Comparison of ENCODE assay signal across 13 cellular contexts in genomic region chr4:54626113-54626512, GRCh38. TPM values are rescaled to one million over a fixed set of nuclear protein-coding genes. Genes with fewer than 3 reads are reported as not detected.
"Had no signal": no experiment of that assay in that cellular context is flagged by ENCODE, and none has a peak within 500 bp of the region (broad histone marks: within the 10 kb centered on the region; RNA-seq: fewer than 3 reads in every experiment).

No MANE protein-coding gene starts in this region.

- H3K9me3 Mint-ChIP-seq: activated B cell treated with CpG ODN at 0.5 μM for 24 hours; activated CD4-positive, alpha-beta T cell treated with anti-CD3 and anti-CD28 coated beads, Interleukin-2, amount 10 ng/mL, durations not matched to agents 24 days and 14 days; activated naive CD4-positive, alpha-beta T cell treated with anti-CD3 and anti-CD28 coated beads, Interleukin-2, amount 10 ng/mL, durations not matched to agents 7 days and 5 days; activated T-helper 2 cell treated with anti-CD3 and anti-CD28 coated beads, Interferon-gamma antibody, Interleukin-2, Interleukin-4, amounts not matched to agents 10 μg/mL and 5 μg/mL and 100 μg/mL, durations not matched to agents 14 hours and 24 hours and 36 hours; endodermal cell; nephron; stimulated activated naive CD8-positive, alpha-beta T cell treated with anti-CD3 and anti-CD28 coated beads, Interleukin-15, amount 100 ng/mL, for 72 hours had no signal

- H3K27ac ChIP-seq: hepatocyte had no signal

- H3K4me3 ChIP-seq: hepatocyte, tibial nerve had no signal

- H3K27ac Mint-ChIP-seq: activated B cell treated with CpG ODN at 0.5 μM for 24 hours; activated CD4-positive, alpha-beta T cell treated with anti-CD3 and anti-CD28 coated beads, Interleukin-2, amount 10 ng/mL, durations not matched to agents 24 days and 14 days; activated naive CD4-positive, alpha-beta T cell treated with anti-CD3 and anti-CD28 coated beads, Interleukin-2, amount 10 ng/mL, durations not matched to agents 7 days and 5 days; activated T-helper 2 cell treated with anti-CD3 and anti-CD28 coated beads, Interferon-gamma antibody, Interleukin-2, Interleukin-4, amounts not matched to agents 10 μg/mL and 5 μg/mL and 100 μg/mL, durations not matched to agents 14 hours and 24 hours and 36 hours; brain; endodermal cell; nephron had no signal

- ATAC-seq: stimulated activated naive CD8-positive, alpha-beta T cell treated with anti-CD3 and anti-CD28 coated beads, Interleukin-15, amount 100 ng/mL, for 72 hours had no signal

- H3K4me3 Mint-ChIP-seq: activated B cell treated with CpG ODN at 0.5 μM for 24 hours; activated CD4-positive, alpha-beta T cell treated with anti-CD3 and anti-CD28 coated beads, Interleukin-2, amount 10 ng/mL, durations not matched to agents 24 days and 14 days; activated naive CD4-positive, alpha-beta T cell treated with anti-CD3 and anti-CD28 coated beads, Interleukin-2, amount 10 ng/mL, durations not matched to agents 7 days and 5 days; brain; endodermal cell; nephron; stimulated activated naive CD8-positive, alpha-beta T cell treated with anti-CD3 and anti-CD28 coated beads, Interleukin-15, amount 100 ng/mL, for 72 hours had no signal

- H3K4me2 ChIP-seq: hepatocyte had no signal

- H3K9me3 ChIP-seq: tibial nerve had no signal

- H3K79me2 ChIP-seq: hepatocyte had no signal

- H3K4me1 Mint-ChIP-seq: activated B cell treated with CpG ODN at 0.5 μM for 24 hours; activated CD4-positive, alpha-beta T cell treated with anti-CD3 and anti-CD28 coated beads, Interleukin-2, amount 10 ng/mL, durations not matched to agents 24 days and 14 days; activated naive CD4-positive, alpha-beta T cell treated with anti-CD3 and anti-CD28 coated beads, Interleukin-2, amount 10 ng/mL, durations not matched to agents 7 days and 5 days; brain; nephron; stimulated activated naive CD8-positive, alpha-beta T cell treated with anti-CD3 and anti-CD28 coated beads, Interleukin-15, amount 100 ng/mL, for 72 hours had no signal

- H2AFZ ChIP-seq: hepatocyte had no signal

- H3K36me3 ChIP-seq: tibial nerve had no signal

- H3K27me3 ChIP-seq: hepatocyte, tibial nerve had no signal

- H3K36me3 Mint-ChIP-seq: activated naive CD4-positive, alpha-beta T cell treated with anti-CD3 and anti-CD28 coated beads, Interleukin-2, amount 10 ng/mL, durations not matched to agents 7 days and 5 days; brain had no signal

- DNase-seq: activated B cell treated with CpG ODN at 0.5 μM for 24 hours; activated CD4-positive, alpha-beta T cell treated with anti-CD3 and anti-CD28 coated beads, Interleukin-2, amount 10 ng/mL, durations not matched to agents 24 days and 14 days; activated naive CD4-positive, alpha-beta T cell treated with anti-CD3 and anti-CD28 coated beads, Interleukin-2, amount 10 ng/mL, durations not matched to agents 7 days and 5 days; endodermal cell; kidney glomerular epithelial cell; stimulated activated CD4-positive, alpha-beta T cell treated with anti-CD3 and anti-CD28 coated beads, Interleukin-15, amount 100 ng/mL, for 24 hours; stimulated activated CD4-positive, alpha-beta T cell treated with anti-CD3 and anti-CD28 coated beads, Interleukin-4, amount 100 ng/mL, for 4 hours; stimulated activated naive CD8-positive, alpha-beta T cell treated with anti-CD3 and anti-CD28 coated beads, Interleukin-15, amount 100 ng/mL, for 72 hours had no signal

RNA-seq across cellular contexts. Expression of gene KIT, which starts 31.6 kb away (rescaled TPM):
- total RNA-seq: activated B cell treated with CpG ODN at 0.5 μM for 24 hours had no signal
